ENCODE assay signal across 18 cellular contexts in genomic region chr6:121521164-121521555, GRCh38.
DNase-seq lines count a peak whose midpoint lies in the region; TF ChIP-seq lines count a peak whose summit lies in the region.
"Had no signal": no experiment of that assay in that cellular context is flagged by ENCODE, and none has a peak within 500 bp of the region (broad histone marks: within the 10 kb centered on the region; RNA-seq: fewer than 3 reads in every experiment).

No MANE protein-coding gene starts in this region.

- peaks cover 44% of the 10 kb centered on the region for H3F3A ChIP-seq in GM23248 (ENCODE audit: insufficient read depth)

- H2AK5ac ChIP-seq in mesendoderm (ENCODE audit: low read length) = no peak overlapping the region

- H3K4me3 ChIP-seq in GM23248 (no peak overlapping the region), brain microvascular endothelial cell (ENCODE audit: low read depth, low read length) (no peak overlapping the region), mesendoderm (ENCODE audit: low read length) (no peak overlapping the region), thyroid gland (replicated peaks in 1 of 3) (no peak overlapping the region), left ventricle myocardium inferior (no peak overlapping the region)
- H3K4me3 ChIP-seq: right lobe of liver, SK-N-MC, stomach had no signal

- in situ Hi-C loops in GM23248 (cut with MboI) (no loop called here), brain microvascular endothelial cell (cut with HindIII; ENCODE audit: low pct_ligation_motif_present, low sequenced_read_pairs) (no loop called here)

- WGBS in GM23248 (ENCODE audit: low coverage in 1 of 2, low lambda C conversion rate in 2 of 2, missing lambda C conversion rate in 2 of 2), 2 experiments = 92 to 93% methylated on average over 2 of the region's 2 CpGs
- no CpG with 5 or more reads among the region's 2 CpGs for WGBS in mesendoderm (ENCODE audit: extremely low coverage, insufficient coverage, low lambda C conversion rate)
- WGBS in thyroid gland, 2 donors = 73 to 87% methylated on average over 2 of the region's 2 CpGs

- no peak overlapping the region for H3K56ac ChIP-seq in mesendoderm (ENCODE audit: low read length)

- H3K9ac ChIP-seq in GM23248 (peak overlapping the region; percentile 34), mesendoderm (ENCODE audit: low read length) (no peak overlapping the region)

- peaks cover 27% of the 10 kb centered on the region for H3K4me1 ChIP-seq in GM23248 (ENCODE audit: insufficient read depth)
- H3K4me1 ChIP-seq in mesendoderm (ENCODE audit: control insufficient read depth, low read depth, low read length) = peaks cover 6% of the 10 kb centered on the region
- H3K4me1 ChIP-seq in thyroid gland = peaks cover 26 to 32% of the 10 kb centered on the region in 2 donors
- H3K4me1 ChIP-seq in left ventricle myocardium inferior = peaks cover 7% of the 10 kb centered on the region
- H3K4me1 ChIP-seq: right lobe of liver had no signal

- H3K23ac ChIP-seq in mesendoderm (ENCODE audit: low read length) = no peak overlapping the region

- TF ChIP-seq CTCF in brain microvascular endothelial cell (IDR thresholded peaks at IDR 0.05; ENCODE audit: low read depth, low read length, missing control alignments) (no peak), thyroid gland (IDR thresholded peaks at IDR 0.05) (no peak), left ventricle myocardium inferior (IDR thresholded peaks at IDR 0.05; ENCODE audit: borderline replicate concordance) (no peak)

- TF ChIP-seq POLR2A in thyroid gland (IDR thresholded peaks at IDR 0.05) = no peak

- H2BK120ac ChIP-seq in mesendoderm (ENCODE audit: low read depth, low read length) = no peak overlapping the region

- DNase-seq in GM23248 (peak; percentile 21), brain microvascular endothelial cell (no peak), mesendoderm (peak; percentile 75), thyroid gland (no peak), hypothalamus (lab: John Stamatoyannopoulos, UW) (no peak), NCI-H128 (lab: John Stamatoyannopoulos, UW; ENCODE audit: unreplicated experiment) (no peak), left ventricle myocardium inferior (no peak), hippocampal formation (lab: John Stamatoyannopoulos, UW) (no peak)
- DNase-seq: activated CD4-positive, CD25-positive, alpha-beta regulatory T cell treated with anti-CD3 and anti-CD28 coated beads, Interleukin-2, amount 50 U/mL, for 72 hours; kidney; NCI-H1436 treated with DMSO at 0.1 percent for 48 hours; NCI-H2171 treated with DMSO at 0.1 percent for 48 hours; nucleus accumbens; right lobe of liver; stimulated activated CD4-positive, alpha-beta T cell treated with anti-CD3 and anti-CD28 coated beads, Interleukin-2, amount 100 ng/mL, for 24 hours; stomach; T-helper 9 cell had no signal

- intact Hi-C loops in thyroid gland (cut with DNase I) (no loop called here), left ventricle myocardium inferior (cut with micrococcal nuclease) (no loop called here)

- H3K79me2 ChIP-seq in GM23248 (ENCODE audit: insufficient read depth) = no peaks in the 10 kb centered on the region
- H3K79me2 ChIP-seq in mesendoderm (ENCODE audit: control insufficient read depth, insufficient read depth, low read length) = no peaks in the 10 kb centered on the region

- H2BK5ac ChIP-seq in mesendoderm (ENCODE audit: low read length) = no peak overlapping the region

- peak overlapping the region; percentile 31 for H3K4me2 ChIP-seq in GM23248 (ENCODE audit: unreplicated experiment)
- H3K4me2 ChIP-seq in mesendoderm (ENCODE audit: low read length) = no peak overlapping the region

- H3K9me2 ChIP-seq in GM23248 (ENCODE audit: insufficient read depth) = no peaks in the 10 kb centered on the region

- H4K20me1 ChIP-seq in GM23248 (ENCODE audit: insufficient read depth) = no peaks in the 10 kb centered on the region

- H3K79me1 ChIP-seq in mesendoderm (ENCODE audit: low read length) = no peaks in the 10 kb centered on the region

- H3K27me3 ChIP-seq in GM23248 (replicated peaks; ENCODE audit: insufficient read depth) (no peaks in the 10 kb centered on the region), brain microvascular endothelial cell (replicated peaks) (no peaks in the 10 kb centered on the region), mesendoderm (ENCODE audit: insufficient read depth, low read length, poor library complexity) (no peaks in the 10 kb centered on the region), thyroid gland (no peaks in the 10 kb centered on the region), left ventricle myocardium inferior (ENCODE audit: low read depth) (no peaks in the 10 kb centered on the region)
- H3K27me3 ChIP-seq: right lobe of liver, stomach had no signal

- no peak overlapping the region for H4K8ac ChIP-seq in mesendoderm (ENCODE audit: low read depth, low read length)

- H2BK15ac ChIP-seq in mesendoderm (replicated peaks; ENCODE audit: low read depth) = no peak overlapping the region

- no peak overlapping the region for H3K4ac ChIP-seq in mesendoderm (ENCODE audit: low read depth, low read length)

- H2AFZ ChIP-seq in GM23248 = peak overlapping the region; percentile 10; the same call in 1 of the 2 replicates

- H3K9me3 ChIP-seq in GM23248 (ENCODE audit: low read depth) = no peaks in the 10 kb centered on the region
- H3K9me3 ChIP-seq in thyroid gland = no peaks in the 10 kb centered on the region
- no peaks in the 10 kb centered on the region for H3K9me3 ChIP-seq in left ventricle myocardium inferior (replicated peaks)
- H3K9me3 ChIP-seq: right lobe of liver, stomach had no signal

- H4K5ac ChIP-seq in mesendoderm (ENCODE audit: low read length) = no peak overlapping the region

- H3K36me3 ChIP-seq in GM23248 (ENCODE audit: low read depth) (no peaks in the 10 kb centered on the region), brain microvascular endothelial cell (replicated peaks) (no peaks in the 10 kb centered on the region), mesendoderm (ENCODE audit: control insufficient read depth, insufficient read depth, low read length) (no peaks in the 10 kb centered on the region), thyroid gland (no peaks in the 10 kb centered on the region), left ventricle myocardium inferior (no peaks in the 10 kb centered on the region)
- H3K36me3 ChIP-seq: right lobe of liver, stomach had no signal

- no peak overlapping the region for H3K18ac ChIP-seq in mesendoderm (ENCODE audit: low read length)

- H3K27ac ChIP-seq in GM23248 (peak overlapping the region; percentile 97), brain microvascular endothelial cell (peak overlapping the region; percentile 99), mesendoderm (ENCODE audit: low read depth, low read length) (no peak overlapping the region), thyroid gland (peak overlapping the region; percentile 93 to 94 (median 93)), left ventricle myocardium inferior (replicated peaks) (no peak overlapping the region)
- H3K27ac ChIP-seq: right lobe of liver, SK-N-MC had no signal

Comparison
In these comparisons a context has a peak if more than half of its experiments do, and no peak if none do; other contexts are left out.
1. DNase-seq: peak in GM23248 (single experiment) and mesendoderm (single experiment); none in brain microvascular endothelial cell (single experiment), thyroid gland (0 of 2), hypothalamus (0 of 51), NCI-H128 (single experiment), left ventricle myocardium inferior (single experiment) and hippocampal formation (0 of 2).
2. H3K27ac ChIP-seq: peak in GM23248 (single experiment), brain microvascular endothelial cell (single experiment) and thyroid gland (3 of 3); none in mesendoderm (single experiment) and left ventricle myocardium inferior (single experiment).